Comparison of ENCODE assay signal across 21 cellular contexts in the genomic region with DNA sequence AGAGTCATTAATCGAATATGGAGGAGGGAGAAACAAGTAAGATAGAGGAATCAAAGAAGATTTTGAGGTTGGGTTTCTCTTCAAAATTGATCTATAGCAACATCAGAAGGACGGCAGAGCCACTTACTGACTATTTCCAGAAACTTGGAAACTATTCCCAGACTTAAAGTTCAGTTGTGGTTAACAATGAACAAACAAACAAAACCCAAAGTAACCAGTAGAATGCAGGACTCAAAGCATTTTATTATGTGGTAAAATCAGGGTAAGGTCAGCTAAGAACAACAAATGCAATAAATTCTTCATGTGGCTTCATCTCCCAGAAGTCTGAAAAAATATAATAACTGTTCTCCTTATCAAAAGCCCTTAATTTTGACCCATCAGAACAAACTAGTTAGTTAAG. TPM values are rescaled to one million over a fixed set of nuclear protein-coding genes. Genes with fewer than 3 reads are reported as not detected.
"Had no signal": no experiment of that assay in that cellular context is flagged by ENCODE, and none has a peak within 500 bp of the region (broad histone marks: within the 10 kb centered on the region; RNA-seq: fewer than 3 reads in every experiment).

No MANE protein-coding gene starts in this region.

- H3K4me1 ChIP-seq: breast epithelium had no signal

- H3K4me1 Mint-ChIP-seq: activated naive CD8-positive, alpha-beta T cell treated with anti-CD3 and anti-CD28 coated beads, Interleukin-2, amount 50 U/mL, for 24 hours had no signal

- H3K4me3 Mint-ChIP-seq: activated CD8-positive, alpha-beta T cell treated with anti-CD3 and anti-CD28 coated beads for 36 hours; activated naive CD8-positive, alpha-beta T cell treated with anti-CD3 and anti-CD28 coated beads, Interleukin-2, amount 50 U/mL, for 24 hours; activated T-helper 1 cell treated with anti-CD3 and anti-CD28 coated beads, Interleukin-12 subunit alpha, Interleukin-12 subunit beta, Interleukin-2, Interleukin-4 antibody, amounts not matched to agents 30 ng/mL and 10 ng/mL and 1 ng/mL, durations not matched to agents 14 hours and 24 hours and 36 hours; T-helper 1 cell treated with Interleukin-12 subunit alpha and Interleukin-12 subunit beta and Interleukin-4 antibody, amounts not matched to agents 30 μg/mL and 1 μg/mL, for 36 hours had no signal

- H3K27me3 ChIP-seq: breast epithelium had no signal

- H3K27ac Mint-ChIP-seq: activated CD8-positive, alpha-beta T cell treated with anti-CD3 and anti-CD28 coated beads for 36 hours; activated naive CD4-positive, alpha-beta T cell treated with anti-CD3 and anti-CD28 coated beads, Interleukin-2, amount 50 U/mL, for 72 hours; activated naive CD8-positive, alpha-beta T cell treated with anti-CD3 and anti-CD28 coated beads, Interleukin-2, amount 50 U/mL, for 24 hours; activated T-helper 1 cell treated with anti-CD3 and anti-CD28 coated beads, Interleukin-12 subunit alpha, Interleukin-12 subunit beta, Interleukin-2, Interleukin-4 antibody, amounts not matched to agents 30 ng/mL and 10 ng/mL and 1 ng/mL, durations not matched to agents 14 hours and 24 hours and 36 hours; T-helper 1 cell treated with Interleukin-12 subunit alpha and Interleukin-12 subunit beta and Interleukin-4 antibody, amounts not matched to agents 30 μg/mL and 1 μg/mL, for 36 hours had no signal

- H3K9me3 Mint-ChIP-seq: T-helper 1 cell treated with Interleukin-12 subunit alpha and Interleukin-12 subunit beta and Interleukin-4 antibody, amounts not matched to agents 30 μg/mL and 1 μg/mL, for 36 hours had no signal

- ATAC-seq: activated CD4-positive, CD25-positive, alpha-beta regulatory T cell treated with anti-CD3 and anti-CD28 coated beads, Interleukin-2, amount 50 U/mL, for 24 hours; activated CD8-positive, alpha-beta T cell treated with anti-CD3 and anti-CD28 coated beads for 36 hours; activated naive CD8-positive, alpha-beta T cell treated with anti-CD3 and anti-CD28 coated beads, Interleukin-2, amount 50 U/mL, for 24 hours had no signal

- H3K27ac ChIP-seq: breast epithelium had no signal

- H3K4me3 ChIP-seq: breast epithelium had no signal

- H3K36me3 ChIP-seq: breast epithelium had no signal

- H3K9me3 ChIP-seq: breast epithelium had no signal

- DNase-seq: activated CD4-positive, alpha-beta T cell treated with anti-CD3 and anti-CD28 coated beads for 4 hours; activated CD8-positive, alpha-beta memory T cell treated with anti-CD3 and anti-CD28 coated beads, Interleukin-2, amount 50 U/mL, for 4 hours; activated CD8-positive, alpha-beta T cell treated with anti-CD3 and anti-CD28 coated beads for 36 hours; activated effector memory CD4-positive, alpha-beta T cell treated with anti-CD3 and anti-CD28 coated beads, Interleukin-2, amount 50 U/mL, for 16 hours; activated naive CD4-positive, alpha-beta T cell treated with Interleukin-2 at 50 U/mL for 16 hours; activated naive CD8-positive, alpha-beta T cell treated with anti-CD3 and anti-CD28 coated beads, Interleukin-2, amount 50 U/mL, for 24 hours; amygdala; caudate nucleus; NCI-H146; NCI-H187 treated with DMSO at 0.1 percent for 48 hours; NCI-H2107; NCI-H510A treated with DMSO at 0.1 percent for 48 hours; NCI-H69; NK-92 treated with Interleukin-12 subunit alpha and Interleukin-12 subunit beta, amount 100 ng/mL, for 24 hours; OCI-M1; SHP77 had no signal

RNA-seq across cellular contexts. Expression of a gene that starts 54.9 kb away (rescaled TPM):
- total RNA-seq: activated CD8-positive, alpha-beta T cell treated with anti-CD3 and anti-CD28 coated beads for 36 hours; activated T-helper 1 cell treated with anti-CD3 and anti-CD28 coated beads, Interleukin-12 subunit alpha, Interleukin-12 subunit beta, Interleukin-2, Interleukin-4 antibody, amounts not matched to agents 30 ng/mL and 10 ng/mL and 1 ng/mL, durations not matched to agents 14 hours and 24 hours and 36 hours had no signal
